1 cellular context compared by ENCODE assay signal in the genomic region with DNA sequence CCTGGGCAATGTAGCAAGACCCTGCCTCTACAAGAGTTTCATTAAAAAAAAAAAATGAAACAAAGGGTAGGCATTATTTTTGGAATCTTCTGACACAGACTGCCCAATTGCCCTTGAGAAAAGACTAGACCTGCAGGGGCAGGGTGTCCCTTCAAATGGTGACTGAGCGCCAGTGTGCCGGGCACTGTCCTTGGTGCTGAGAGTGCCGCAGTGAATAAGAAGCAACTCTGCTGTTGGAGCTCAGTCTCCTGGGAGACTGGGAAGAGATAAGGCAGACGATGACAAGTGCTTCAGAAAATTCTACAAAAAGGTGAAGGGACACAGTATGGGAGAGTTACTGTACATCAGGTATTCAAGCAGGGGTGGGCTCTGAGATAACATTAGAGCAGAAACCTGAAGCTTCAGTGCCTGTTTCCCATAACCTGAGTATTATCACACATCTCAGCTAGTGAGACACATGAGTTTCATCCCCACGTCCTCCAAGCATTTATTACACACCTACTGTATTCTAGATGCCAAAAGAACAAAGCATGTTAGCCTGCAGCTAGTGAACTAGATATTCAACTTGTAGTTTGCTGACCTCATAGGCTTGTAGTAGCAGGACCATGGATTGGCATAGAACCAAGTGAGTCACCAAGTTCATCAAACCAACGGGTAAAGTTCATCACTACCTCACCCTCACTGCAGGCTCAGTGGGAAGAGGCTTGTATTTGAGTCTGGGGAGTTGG.
TF ChIP-seq lines count a peak whose summit lies in the region.

No MANE protein-coding gene starts in this region.

TF ChIP-seq in HepG2, 621 proteins besides CTCF, POLR2A, EP300 and RAD21 (continued from another document and continues in another):
- TF ChIP-seq, protein P1, sequence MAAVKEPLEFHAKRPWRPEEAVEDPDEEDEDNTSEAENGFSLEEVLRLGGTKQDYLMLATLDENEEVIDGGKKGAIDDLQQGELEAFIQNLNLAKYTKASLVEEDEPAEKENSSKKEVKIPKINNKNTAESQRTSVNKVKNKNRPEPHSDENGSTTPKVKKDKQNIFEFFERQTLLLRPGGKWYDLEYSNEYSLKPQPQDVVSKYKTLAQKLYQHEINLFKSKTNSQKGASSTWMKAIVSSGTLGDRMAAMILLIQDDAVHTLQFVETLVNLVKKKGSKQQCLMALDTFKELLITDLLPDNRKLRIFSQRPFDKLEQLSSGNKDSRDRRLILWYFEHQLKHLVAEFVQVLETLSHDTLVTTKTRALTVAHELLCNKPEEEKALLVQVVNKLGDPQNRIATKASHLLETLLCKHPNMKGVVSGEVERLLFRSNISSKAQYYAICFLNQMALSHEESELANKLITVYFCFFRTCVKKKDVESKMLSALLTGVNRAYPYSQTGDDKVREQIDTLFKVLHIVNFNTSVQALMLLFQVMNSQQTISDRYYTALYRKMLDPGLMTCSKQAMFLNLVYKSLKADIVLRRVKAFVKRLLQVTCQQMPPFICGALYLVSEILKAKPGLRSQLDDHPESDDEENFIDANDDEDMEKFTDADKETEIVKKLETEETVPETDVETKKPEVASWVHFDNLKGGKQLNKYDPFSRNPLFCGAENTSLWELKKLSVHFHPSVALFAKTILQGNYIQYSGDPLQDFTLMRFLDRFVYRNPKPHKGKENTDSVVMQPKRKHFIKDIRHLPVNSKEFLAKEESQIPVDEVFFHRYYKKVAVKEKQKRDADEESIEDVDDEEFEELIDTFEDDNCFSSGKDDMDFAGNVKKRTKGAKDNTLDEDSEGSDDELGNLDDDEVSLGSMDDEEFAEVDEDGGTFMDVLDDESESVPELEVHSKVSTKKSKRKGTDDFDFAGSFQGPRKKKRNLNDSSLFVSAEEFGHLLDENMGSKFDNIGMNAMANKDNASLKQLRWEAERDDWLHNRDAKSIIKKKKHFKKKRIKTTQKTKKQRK (IDR thresholded peaks at IDR 0.05; ENCODE audit: low read length) = no peak
- TF ChIP-seq KLF12 (CRISPR knock-in tag; IDR thresholded peaks at IDR 0.05; ENCODE audit: borderline replicate concordance) = peak; percentile 79; the same call in 1 of the 2 replicates
- TF ChIP-seq, protein P2, sequence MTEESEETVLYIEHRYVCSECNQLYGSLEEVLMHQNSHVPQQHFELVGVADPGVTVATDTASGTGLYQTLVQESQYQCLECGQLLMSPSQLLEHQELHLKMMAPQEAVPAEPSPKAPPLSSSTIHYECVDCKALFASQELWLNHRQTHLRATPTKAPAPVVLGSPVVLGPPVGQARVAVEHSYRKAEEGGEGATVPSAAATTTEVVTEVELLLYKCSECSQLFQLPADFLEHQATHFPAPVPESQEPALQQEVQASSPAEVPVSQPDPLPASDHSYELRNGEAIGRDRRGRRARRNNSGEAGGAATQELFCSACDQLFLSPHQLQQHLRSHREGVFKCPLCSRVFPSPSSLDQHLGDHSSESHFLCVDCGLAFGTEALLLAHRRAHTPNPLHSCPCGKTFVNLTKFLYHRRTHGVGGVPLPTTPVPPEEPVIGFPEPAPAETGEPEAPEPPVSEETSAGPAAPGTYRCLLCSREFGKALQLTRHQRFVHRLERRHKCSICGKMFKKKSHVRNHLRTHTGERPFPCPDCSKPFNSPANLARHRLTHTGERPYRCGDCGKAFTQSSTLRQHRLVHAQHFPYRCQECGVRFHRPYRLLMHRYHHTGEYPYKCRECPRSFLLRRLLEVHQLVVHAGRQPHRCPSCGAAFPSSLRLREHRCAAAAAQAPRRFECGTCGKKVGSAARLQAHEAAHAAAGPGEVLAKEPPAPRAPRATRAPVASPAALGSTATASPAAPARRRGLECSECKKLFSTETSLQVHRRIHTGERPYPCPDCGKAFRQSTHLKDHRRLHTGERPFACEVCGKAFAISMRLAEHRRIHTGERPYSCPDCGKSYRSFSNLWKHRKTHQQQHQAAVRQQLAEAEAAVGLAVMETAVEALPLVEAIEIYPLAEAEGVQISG (CRISPR knock-in tag; IDR thresholded peaks at IDR 0.05) = peak; percentile 72
- TF ChIP-seq HOXA9 (CRISPR knock-in tag; IDR thresholded peaks at IDR 0.05; ENCODE audit: borderline replicate concordance) = no peak
- TF ChIP-seq, protein P3, sequence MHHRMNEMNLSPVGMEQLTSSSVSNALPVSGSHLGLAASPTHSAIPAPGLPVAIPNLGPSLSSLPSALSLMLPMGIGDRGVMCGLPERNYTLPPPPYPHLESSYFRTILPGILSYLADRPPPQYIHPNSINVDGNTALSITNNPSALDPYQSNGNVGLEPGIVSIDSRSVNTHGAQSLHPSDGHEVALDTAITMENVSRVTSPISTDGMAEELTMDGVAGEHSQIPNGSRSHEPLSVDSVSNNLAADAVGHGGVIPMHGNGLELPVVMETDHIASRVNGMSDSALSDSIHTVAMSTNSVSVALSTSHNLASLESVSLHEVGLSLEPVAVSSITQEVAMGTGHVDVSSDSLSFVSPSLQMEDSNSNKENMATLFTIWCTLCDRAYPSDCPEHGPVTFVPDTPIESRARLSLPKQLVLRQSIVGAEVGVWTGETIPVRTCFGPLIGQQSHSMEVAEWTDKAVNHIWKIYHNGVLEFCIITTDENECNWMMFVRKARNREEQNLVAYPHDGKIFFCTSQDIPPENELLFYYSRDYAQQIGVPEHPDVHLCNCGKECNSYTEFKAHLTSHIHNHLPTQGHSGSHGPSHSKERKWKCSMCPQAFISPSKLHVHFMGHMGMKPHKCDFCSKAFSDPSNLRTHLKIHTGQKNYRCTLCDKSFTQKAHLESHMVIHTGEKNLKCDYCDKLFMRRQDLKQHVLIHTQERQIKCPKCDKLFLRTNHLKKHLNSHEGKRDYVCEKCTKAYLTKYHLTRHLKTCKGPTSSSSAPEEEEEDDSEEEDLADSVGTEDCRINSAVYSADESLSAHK (CRISPR knock-in tag; IDR thresholded peaks at IDR 0.05; ENCODE audit: borderline replicate concordance) = no peak
- TF ChIP-seq, protein P4, sequence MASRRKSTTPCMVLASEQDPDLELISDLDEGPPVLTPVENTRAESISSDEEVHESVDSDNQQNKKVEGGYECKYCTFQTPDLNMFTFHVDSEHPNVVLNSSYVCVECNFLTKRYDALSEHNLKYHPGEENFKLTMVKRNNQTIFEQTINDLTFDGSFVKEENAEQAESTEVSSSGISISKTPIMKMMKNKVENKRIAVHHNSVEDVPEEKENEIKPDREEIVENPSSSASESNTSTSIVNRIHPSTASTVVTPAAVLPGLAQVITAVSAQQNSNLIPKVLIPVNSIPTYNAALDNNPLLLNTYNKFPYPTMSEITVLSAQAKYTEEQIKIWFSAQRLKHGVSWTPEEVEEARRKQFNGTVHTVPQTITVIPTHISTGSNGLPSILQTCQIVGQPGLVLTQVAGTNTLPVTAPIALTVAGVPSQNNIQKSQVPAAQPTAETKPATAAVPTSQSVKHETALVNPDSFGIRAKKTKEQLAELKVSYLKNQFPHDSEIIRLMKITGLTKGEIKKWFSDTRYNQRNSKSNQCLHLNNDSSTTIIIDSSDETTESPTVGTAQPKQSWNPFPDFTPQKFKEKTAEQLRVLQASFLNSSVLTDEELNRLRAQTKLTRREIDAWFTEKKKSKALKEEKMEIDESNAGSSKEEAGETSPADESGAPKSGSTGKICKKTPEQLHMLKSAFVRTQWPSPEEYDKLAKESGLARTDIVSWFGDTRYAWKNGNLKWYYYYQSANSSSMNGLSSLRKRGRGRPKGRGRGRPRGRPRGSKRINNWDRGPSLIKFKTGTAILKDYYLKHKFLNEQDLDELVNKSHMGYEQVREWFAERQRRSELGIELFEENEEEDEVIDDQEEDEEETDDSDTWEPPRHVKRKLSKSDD (CRISPR knock-in tag; IDR thresholded peaks at IDR 0.05; ENCODE audit: low read depth) = no peak; the same call in 1 of the 2 replicates
- TF ChIP-seq AKAP8 (CRISPR knock-in tag; IDR thresholded peaks at IDR 0.05) = no peak
- TF ChIP-seq, protein P5, sequence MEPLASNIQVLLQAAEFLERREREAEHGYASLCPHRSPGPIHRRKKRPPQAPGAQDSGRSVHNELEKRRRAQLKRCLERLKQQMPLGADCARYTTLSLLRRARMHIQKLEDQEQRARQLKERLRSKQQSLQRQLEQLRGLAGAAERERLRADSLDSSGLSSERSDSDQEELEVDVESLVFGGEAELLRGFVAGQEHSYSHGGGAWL (CRISPR knock-in tag; IDR thresholded peaks at IDR 0.05) = peak; percentile 82; the same call in 1 of the 2 replicates
- 0 out of 2 replicates have a peak, but pooled peaks have one; percentile 21 for TF ChIP-seq HOXA3 (CRISPR knock-in tag; IDR thresholded peaks at IDR 0.05)
- TF ChIP-seq, protein P6, sequence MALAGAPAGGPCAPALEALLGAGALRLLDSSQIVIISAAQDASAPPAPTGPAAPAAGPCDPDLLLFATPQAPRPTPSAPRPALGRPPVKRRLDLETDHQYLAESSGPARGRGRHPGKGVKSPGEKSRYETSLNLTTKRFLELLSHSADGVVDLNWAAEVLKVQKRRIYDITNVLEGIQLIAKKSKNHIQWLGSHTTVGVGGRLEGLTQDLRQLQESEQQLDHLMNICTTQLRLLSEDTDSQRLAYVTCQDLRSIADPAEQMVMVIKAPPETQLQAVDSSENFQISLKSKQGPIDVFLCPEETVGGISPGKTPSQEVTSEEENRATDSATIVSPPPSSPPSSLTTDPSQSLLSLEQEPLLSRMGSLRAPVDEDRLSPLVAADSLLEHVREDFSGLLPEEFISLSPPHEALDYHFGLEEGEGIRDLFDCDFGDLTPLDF (CRISPR knock-in tag; IDR thresholded peaks at IDR 0.05) = no peak
- TF ChIP-seq RFX3 (CRISPR knock-in tag; IDR thresholded peaks at IDR 0.05) = no peak
- TF ChIP-seq ZNF878 (CRISPR knock-in tag; IDR thresholded peaks at IDR 0.05) = 0 out of 2 replicates have a peak, but pooled peaks have one; percentile 64
- TF ChIP-seq, protein P7, sequence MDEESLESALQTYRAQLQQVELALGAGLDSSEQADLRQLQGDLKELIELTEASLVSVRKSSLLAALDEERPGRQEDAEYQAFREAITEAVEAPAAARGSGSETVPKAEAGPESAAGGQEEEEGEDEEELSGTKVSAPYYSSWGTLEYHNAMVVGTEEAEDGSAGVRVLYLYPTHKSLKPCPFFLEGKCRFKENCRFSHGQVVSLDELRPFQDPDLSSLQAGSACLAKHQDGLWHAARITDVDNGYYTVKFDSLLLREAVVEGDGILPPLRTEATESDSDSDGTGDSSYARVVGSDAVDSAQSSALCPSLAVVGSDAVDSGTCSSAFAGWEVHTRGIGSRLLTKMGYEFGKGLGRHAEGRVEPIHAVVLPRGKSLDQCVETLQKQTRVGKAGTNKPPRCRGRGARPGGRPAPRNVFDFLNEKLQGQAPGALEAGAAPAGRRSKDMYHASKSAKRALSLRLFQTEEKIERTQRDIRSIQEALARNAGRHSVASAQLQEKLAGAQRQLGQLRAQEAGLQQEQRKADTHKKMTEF (CRISPR knock-in tag; IDR thresholded peaks at IDR 0.05) = 0 out of 2 replicates have a peak, but pooled peaks have one; percentile 28
- TF ChIP-seq TARDBP (CRISPR knock-in tag; IDR thresholded peaks at IDR 0.05) = no peak
- TF ChIP-seq, protein P8, sequence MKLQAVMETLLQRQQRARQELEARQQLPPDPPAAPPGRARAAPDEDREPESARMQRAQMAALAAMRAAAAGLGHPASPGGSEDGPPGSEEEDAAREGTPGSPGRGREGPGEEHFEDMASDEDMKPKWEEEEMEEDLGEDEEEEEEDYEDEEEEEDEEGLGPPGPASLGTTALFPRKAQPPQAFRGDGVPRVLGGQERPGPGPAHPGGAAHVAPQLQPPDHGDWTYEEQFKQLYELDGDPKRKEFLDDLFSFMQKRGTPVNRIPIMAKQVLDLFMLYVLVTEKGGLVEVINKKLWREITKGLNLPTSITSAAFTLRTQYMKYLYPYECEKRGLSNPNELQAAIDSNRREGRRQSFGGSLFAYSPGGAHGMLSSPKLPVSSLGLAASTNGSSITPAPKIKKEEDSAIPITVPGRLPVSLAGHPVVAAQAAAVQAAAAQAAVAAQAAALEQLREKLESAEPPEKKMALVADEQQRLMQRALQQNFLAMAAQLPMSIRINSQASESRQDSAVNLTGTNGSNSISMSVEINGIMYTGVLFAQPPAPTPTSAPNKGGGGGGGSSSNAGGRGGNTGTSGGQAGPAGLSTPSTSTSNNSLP (IDR thresholded peaks at IDR 0.05; ENCODE audit: low read depth, low read length) = no peak
- peak; percentile 84 for TF ChIP-seq FOSL2 (CRISPR knock-in tag; IDR thresholded peaks at IDR 0.05)
- no peak for TF ChIP-seq FOXO1 (CRISPR knock-in tag; IDR thresholded peaks at IDR 0.05)
- TF ChIP-seq, protein P9, sequence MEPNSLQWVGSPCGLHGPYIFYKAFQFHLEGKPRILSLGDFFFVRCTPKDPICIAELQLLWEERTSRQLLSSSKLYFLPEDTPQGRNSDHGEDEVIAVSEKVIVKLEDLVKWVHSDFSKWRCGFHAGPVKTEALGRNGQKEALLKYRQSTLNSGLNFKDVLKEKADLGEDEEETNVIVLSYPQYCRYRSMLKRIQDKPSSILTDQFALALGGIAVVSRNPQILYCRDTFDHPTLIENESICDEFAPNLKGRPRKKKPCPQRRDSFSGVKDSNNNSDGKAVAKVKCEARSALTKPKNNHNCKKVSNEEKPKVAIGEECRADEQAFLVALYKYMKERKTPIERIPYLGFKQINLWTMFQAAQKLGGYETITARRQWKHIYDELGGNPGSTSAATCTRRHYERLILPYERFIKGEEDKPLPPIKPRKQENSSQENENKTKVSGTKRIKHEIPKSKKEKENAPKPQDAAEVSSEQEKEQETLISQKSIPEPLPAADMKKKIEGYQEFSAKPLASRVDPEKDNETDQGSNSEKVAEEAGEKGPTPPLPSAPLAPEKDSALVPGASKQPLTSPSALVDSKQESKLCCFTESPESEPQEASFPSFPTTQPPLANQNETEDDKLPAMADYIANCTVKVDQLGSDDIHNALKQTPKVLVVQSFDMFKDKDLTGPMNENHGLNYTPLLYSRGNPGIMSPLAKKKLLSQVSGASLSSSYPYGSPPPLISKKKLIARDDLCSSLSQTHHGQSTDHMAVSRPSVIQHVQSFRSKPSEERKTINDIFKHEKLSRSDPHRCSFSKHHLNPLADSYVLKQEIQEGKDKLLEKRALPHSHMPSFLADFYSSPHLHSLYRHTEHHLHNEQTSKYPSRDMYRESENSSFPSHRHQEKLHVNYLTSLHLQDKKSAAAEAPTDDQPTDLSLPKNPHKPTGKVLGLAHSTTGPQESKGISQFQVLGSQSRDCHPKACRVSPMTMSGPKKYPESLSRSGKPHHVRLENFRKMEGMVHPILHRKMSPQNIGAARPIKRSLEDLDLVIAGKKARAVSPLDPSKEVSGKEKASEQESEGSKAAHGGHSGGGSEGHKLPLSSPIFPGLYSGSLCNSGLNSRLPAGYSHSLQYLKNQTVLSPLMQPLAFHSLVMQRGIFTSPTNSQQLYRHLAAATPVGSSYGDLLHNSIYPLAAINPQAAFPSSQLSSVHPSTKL (CRISPR knock-in tag; IDR thresholded peaks at IDR 0.05) = peak; percentile 50
